In the genomic region with DNA sequence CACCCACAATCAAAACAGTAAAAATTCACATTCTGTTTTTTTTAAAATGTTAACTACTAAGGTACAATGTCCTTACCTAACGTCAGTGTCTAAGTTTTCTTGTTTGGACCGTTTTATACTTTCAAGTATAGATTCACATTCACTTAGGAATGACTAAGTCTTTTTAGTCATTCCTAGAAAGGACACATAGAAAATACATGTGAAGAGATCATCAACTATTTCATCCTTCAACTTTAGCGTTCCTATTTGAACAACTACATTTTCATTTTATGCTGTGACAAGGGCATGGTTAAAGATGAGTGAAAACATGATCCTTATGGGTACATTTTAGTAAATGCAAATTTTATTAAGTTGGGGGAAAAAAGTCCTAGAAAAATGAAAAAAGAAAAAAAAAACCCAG, we compare ENCODE assay signal across 1 cellular context.
A peak's percentile ranks its signal among the peaks of the same experiment; 100 is the strongest.
TF ChIP-seq lines count a peak whose summit lies in the region.

No MANE protein-coding gene starts in this region.

TF ChIP-seq in GM12878, 131 proteins besides CTCF, POLR2A, EP300 and RAD21 (continued from another document and continues in another):
- TF ChIP-seq, protein P1, sequence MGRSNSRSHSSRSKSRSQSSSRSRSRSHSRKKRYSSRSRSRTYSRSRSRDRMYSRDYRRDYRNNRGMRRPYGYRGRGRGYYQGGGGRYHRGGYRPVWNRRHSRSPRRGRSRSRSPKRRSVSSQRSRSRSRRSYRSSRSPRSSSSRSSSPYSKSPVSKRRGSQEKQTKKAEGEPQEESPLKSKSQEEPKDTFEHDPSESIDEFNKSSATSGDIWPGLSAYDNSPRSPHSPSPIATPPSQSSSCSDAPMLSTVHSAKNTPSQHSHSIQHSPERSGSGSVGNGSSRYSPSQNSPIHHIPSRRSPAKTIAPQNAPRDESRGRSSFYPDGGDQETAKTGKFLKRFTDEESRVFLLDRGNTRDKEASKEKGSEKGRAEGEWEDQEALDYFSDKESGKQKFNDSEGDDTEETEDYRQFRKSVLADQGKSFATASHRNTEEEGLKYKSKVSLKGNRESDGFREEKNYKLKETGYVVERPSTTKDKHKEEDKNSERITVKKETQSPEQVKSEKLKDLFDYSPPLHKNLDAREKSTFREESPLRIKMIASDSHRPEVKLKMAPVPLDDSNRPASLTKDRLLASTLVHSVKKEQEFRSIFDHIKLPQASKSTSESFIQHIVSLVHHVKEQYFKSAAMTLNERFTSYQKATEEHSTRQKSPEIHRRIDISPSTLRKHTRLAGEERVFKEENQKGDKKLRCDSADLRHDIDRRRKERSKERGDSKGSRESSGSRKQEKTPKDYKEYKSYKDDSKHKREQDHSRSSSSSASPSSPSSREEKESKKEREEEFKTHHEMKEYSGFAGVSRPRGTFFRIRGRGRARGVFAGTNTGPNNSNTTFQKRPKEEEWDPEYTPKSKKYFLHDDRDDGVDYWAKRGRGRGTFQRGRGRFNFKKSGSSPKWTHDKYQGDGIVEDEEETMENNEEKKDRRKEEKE (IDR thresholded peaks at IDR 0.05) = no peak
- TF ChIP-seq DPF2 (IDR thresholded peaks at IDR 0.05) (no peak), KLF5 (IDR thresholded peaks at IDR 0.05; ENCODE audit: partially characterized antibody) (no peak), IRF4 (IDR thresholded peaks at IDR 0.05; ENCODE audit: low read depth, low read length) (no peak), SMAD5 (IDR thresholded peaks at IDR 0.05; ENCODE audit: low read depth) (no peak), CREM (IDR thresholded peaks at IDR 0.05; ENCODE audit: low read depth) (no peak), MAX (IDR thresholded peaks at IDR 0.05; ENCODE audit: low read depth, low read length) (no peak), USF1 (IDR thresholded peaks at IDR 0.05; ENCODE audit: borderline replicate concordance, extremely low read length, insufficient read depth, low read depth, low read length) (no peak), BMI1 (IDR thresholded peaks at IDR 0.05; ENCODE audit: borderline replicate concordance) (no peak), ZSCAN29 (IDR thresholded peaks at IDR 0.05) (no peak), MTA3 (IDR thresholded peaks at IDR 0.05; ENCODE audit: borderline replicate concordance, low read length) (0 out of 2 replicates have a peak, but pooled peaks have one; percentile 32), LARP7 (IDR thresholded peaks at IDR 0.05) (no peak), ATF2 (IDR thresholded peaks at IDR 0.05; ENCODE audit: low read length) (peak; percentile 67), YY1 (IDR thresholded peaks at IDR 0.05; ENCODE audit: low read depth, low read length) (no peak), USF2 (IDR thresholded peaks at IDR 0.05; ENCODE audit: borderline replicate concordance, low read depth, low read length) (no peak), SPI1 (IDR thresholded peaks at IDR 0.05; ENCODE audit: borderline replicate concordance, insufficient read depth, low read depth, low read length) (no peak), CBFB (IDR thresholded peaks at IDR 0.05; ENCODE audit: low read depth) (no peak), NFIC (IDR thresholded peaks at IDR 0.05; ENCODE audit: low read depth, low read length) (peak; percentile 87), HDAC6 (IDR thresholded peaks at IDR 0.05; ENCODE audit: unreplicated experiment) (no peak), YBX1 (IDR thresholded peaks at IDR 0.05) (no peak), MEF2B (IDR thresholded peaks at IDR 0.05; ENCODE audit: partially characterized antibody, poor library complexity, severe bottlenecking) (no peak), BRCA1 (IDR thresholded peaks at IDR 0.05; ENCODE audit: low read depth, low read length) (no peak), CEBPB (IDR thresholded peaks at IDR 0.05; ENCODE audit: borderline replicate concordance in 1 of 2, low read depth in 2 of 2, low read length in 2 of 2) (0 out of 4 replicates have a peak, but pooled peaks of 1 of the 2 experiments have one; percentile 48), HDAC2 (IDR thresholded peaks at IDR 0.05) (no peak), CREB1 (IDR thresholded peaks at IDR 0.05; ENCODE audit: low read depth) (0 out of 2 replicates have a peak, but pooled peaks have one; percentile 27), RUNX3 (IDR thresholded peaks at IDR 0.05; ENCODE audit: low read length) (peak; percentile 68; the same call in 1 of the 2 replicates), EGR1 (IDR thresholded peaks at IDR 0.05; ENCODE audit: borderline replicate concordance in 1 of 2, low read depth in 2 of 2, low read length in 2 of 2) (no peak), IKZF2 (IDR thresholded peaks at IDR 0.05) (no peak), POU2F2 (IDR thresholded peaks at IDR 0.05; ENCODE audit: borderline replicate concordance, low read depth, low read length) (no peak), MLLT1 (IDR thresholded peaks at IDR 0.05) (no peak), TCF7 (IDR thresholded peaks at IDR 0.05; ENCODE audit: borderline replicate concordance) (0 out of 2 replicates have a peak, but pooled peaks have one; percentile 23), CHD1 (IDR thresholded peaks at IDR 0.05; ENCODE audit: low read depth, low read length) (no peak), POLR2AphosphoS2 (IDR thresholded peaks at IDR 0.05; ENCODE audit: low read depth, low read length) (no peak), GATAD2B (conservative IDR thresholded peaks at IDR 0.05; ENCODE audit: low read depth) (no peak), ZZZ3 (IDR thresholded peaks at IDR 0.05; ENCODE audit: control insufficient read depth, insufficient read length, low read depth) (no peak), MEF2A (IDR thresholded peaks at IDR 0.05; ENCODE audit: insufficient read depth, low read depth, low read length) (0 out of 2 replicates have a peak, but pooled peaks have one; percentile 40), SMARCA5 (IDR thresholded peaks at IDR 0.05) (no peak), FOXM1 (IDR thresholded peaks at IDR 0.05; ENCODE audit: low read depth, low read length) (peak; percentile 81; the same call in 1 of the 2 replicates), SUPT20H (IDR thresholded peaks at IDR 0.05; ENCODE audit: borderline replicate concordance, control insufficient read depth, low read depth, low read length) (no peak), NBN (IDR thresholded peaks at IDR 0.05) (no peak), SRF (IDR thresholded peaks at IDR 0.05; ENCODE audit: low read depth in 2 of 2, low read length in 2 of 2) (no peak), FOXK2 (IDR thresholded peaks at IDR 0.05) (no peak), BHLHE40 (IDR thresholded peaks at IDR 0.05; ENCODE audit: borderline replicate concordance in 1 of 2, low read depth in 2 of 2, low read length in 1 of 2) (no peak), SUZ12 (IDR thresholded peaks at IDR 0.05; ENCODE audit: unreplicated experiment) (no peak), RAD51 (IDR thresholded peaks at IDR 0.05) (no peak), ASH2L (IDR thresholded peaks at IDR 0.05; ENCODE audit: borderline replicate concordance, low read depth) (no peak), PML (IDR thresholded peaks at IDR 0.05; ENCODE audit: low read length) (0 out of 2 replicates have a peak, but pooled peaks have one; percentile 43)
- TF ChIP-seq, protein P2, sequence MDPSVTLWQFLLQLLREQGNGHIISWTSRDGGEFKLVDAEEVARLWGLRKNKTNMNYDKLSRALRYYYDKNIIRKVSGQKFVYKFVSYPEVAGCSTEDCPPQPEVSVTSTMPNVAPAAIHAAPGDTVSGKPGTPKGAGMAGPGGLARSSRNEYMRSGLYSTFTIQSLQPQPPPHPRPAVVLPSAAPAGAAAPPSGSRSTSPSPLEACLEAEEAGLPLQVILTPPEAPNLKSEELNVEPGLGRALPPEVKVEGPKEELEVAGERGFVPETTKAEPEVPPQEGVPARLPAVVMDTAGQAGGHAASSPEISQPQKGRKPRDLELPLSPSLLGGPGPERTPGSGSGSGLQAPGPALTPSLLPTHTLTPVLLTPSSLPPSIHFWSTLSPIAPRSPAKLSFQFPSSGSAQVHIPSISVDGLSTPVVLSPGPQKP (IDR thresholded peaks at IDR 0.05; ENCODE audit: low read depth, low read length) = no peak
- TF ChIP-seq, protein P3, sequence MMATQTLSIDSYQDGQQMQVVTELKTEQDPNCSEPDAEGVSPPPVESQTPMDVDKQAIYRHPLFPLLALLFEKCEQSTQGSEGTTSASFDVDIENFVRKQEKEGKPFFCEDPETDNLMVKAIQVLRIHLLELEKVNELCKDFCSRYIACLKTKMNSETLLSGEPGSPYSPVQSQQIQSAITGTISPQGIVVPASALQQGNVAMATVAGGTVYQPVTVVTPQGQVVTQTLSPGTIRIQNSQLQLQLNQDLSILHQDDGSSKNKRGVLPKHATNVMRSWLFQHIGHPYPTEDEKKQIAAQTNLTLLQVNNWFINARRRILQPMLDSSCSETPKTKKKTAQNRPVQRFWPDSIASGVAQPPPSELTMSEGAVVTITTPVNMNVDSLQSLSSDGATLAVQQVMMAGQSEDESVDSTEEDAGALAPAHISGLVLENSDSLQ (IDR thresholded peaks at IDR 0.05) = no peak
- TF ChIP-seq, protein P4, sequence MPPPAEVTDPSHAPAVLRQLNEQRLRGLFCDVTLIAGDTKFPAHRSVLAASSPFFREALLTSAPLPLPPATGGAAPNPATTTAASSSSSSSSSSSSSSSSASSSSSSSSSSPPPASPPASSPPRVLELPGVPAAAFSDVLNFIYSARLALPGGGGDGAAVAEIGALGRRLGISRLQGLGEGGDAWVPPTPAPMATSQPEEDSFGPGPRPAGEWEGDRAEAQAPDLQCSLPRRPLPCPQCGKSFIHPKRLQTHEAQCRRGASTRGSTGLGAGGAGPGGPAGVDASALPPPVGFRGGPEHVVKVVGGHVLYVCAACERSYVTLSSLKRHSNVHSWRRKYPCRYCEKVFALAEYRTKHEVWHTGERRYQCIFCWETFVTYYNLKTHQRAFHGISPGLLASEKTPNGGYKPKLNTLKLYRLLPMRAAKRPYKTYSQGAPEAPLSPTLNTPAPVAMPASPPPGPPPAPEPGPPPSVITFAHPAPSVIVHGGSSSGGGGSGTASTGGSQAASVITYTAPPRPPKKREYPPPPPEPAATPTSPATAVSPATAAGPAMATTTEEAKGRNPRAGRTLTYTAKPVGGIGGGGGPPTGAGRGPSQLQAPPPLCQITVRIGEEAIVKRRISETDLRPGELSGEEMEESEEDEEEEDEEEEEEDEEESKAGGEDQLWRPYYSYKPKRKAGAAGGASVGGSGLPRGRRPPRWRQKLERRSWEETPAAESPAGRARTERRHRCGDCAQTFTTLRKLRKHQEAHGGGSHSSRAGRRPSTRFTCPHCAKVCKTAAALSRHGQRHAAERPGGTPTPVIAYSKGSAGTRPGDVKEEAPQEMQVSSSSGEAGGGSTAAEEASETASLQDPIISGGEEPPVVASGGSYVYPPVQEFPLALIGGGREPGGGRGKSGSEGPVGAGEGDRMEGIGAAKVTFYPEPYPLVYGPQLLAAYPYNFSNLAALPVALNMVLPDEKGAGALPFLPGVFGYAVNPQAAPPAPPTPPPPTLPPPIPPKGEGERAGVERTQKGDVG (CRISPR knock-in tag; IDR thresholded peaks at IDR 0.05) = no peak
- TF ChIP-seq, protein P5, sequence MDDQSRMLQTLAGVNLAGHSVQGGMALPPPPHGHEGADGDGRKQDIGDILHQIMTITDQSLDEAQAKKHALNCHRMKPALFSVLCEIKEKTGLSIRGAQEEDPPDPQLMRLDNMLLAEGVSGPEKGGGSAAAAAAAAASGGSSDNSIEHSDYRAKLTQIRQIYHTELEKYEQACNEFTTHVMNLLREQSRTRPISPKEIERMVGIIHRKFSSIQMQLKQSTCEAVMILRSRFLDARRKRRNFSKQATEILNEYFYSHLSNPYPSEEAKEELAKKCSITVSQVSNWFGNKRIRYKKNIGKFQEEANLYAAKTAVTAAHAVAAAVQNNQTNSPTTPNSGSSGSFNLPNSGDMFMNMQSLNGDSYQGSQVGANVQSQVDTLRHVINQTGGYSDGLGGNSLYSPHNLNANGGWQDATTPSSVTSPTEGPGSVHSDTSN (IDR thresholded peaks at IDR 0.05; ENCODE audit: insufficient replicate concordance, low read depth, low read length) = no peak
